In the genomic region with DNA sequence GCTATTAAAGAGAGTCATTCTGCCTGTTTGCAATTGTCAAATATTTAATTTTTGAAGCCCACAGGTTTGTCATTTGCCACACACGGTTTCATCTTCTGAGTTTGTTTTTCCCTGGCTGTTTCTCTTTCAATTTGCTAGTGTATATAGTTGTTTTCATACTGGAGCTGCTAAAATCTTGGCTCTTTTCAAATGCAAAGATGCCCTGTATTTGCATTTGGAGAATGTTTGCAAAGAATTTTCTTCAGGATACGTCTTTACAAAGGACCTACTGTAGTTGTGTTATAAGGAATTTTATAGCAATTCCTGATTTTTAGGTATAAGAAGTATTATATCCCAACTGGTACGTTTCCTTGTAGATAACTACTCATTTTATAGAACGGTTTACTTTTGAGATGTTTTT, we compare ENCODE assay signal across 34 cellular contexts. TPM values are rescaled to one million over a fixed set of nuclear protein-coding genes. Genes with fewer than 3 reads are reported as not detected.
"Had no signal": no experiment of that assay in that cellular context is flagged by ENCODE, and none has a peak within 500 bp of the region (broad histone marks: within the 10 kb centered on the region; RNA-seq: fewer than 3 reads in every experiment).

No MANE protein-coding gene starts in this region.

- H3K4me1 ChIP-seq: ascending aorta, breast epithelium, colonic mucosa, esophagus squamous epithelium, gastroesophageal sphincter, heart right ventricle had no signal

- H3K27me3 ChIP-seq: ascending aorta, breast epithelium, cardiac muscle cell, colonic mucosa, esophagus squamous epithelium, gastroesophageal sphincter, heart right ventricle had no signal

- H3K36me3 ChIP-seq: ascending aorta, breast epithelium, cardiac muscle cell, colonic mucosa, esophagus squamous epithelium, gastroesophageal sphincter, heart right ventricle had no signal

- H3K27ac ChIP-seq: ascending aorta, breast epithelium, cardiac muscle cell, colonic mucosa, epithelial cell of prostate, esophagus squamous epithelium, gastroesophageal sphincter, heart right ventricle had no signal

- H3K4me3 ChIP-seq: ascending aorta, breast epithelium, cardiac muscle cell, colonic mucosa, esophagus squamous epithelium, gastroesophageal sphincter, heart right ventricle had no signal

- H3K4me1 Mint-ChIP-seq: activated CD4-positive, alpha-beta memory T cell treated with anti-CD3 and anti-CD28 coated beads, Interleukin-2, amount 10 ng/mL, durations not matched to agents 7 days and 5 days; activated CD4-positive, alpha-beta T cell treated with anti-CD3 and anti-CD28 coated beads, Interleukin-2, amount 10 ng/mL, durations not matched to agents 7 days and 5 days; activated naive CD4-positive, alpha-beta T cell treated with anti-CD3 and anti-CD28 coated beads, Interleukin-2, amount 10 ng/mL, durations not matched to agents 7 days and 5 days; activated naive CD8-positive, alpha-beta T cell treated with anti-CD3 and anti-CD28 coated beads, Interleukin-2, amount 10 ng/mL, durations not matched to agents 7 days and 5 days had no signal

- H3K36me3 Mint-ChIP-seq: activated naive CD4-positive, alpha-beta T cell treated with anti-CD3 and anti-CD28 coated beads, Interleukin-2, amount 10 ng/mL, durations not matched to agents 7 days and 5 days; activated naive CD8-positive, alpha-beta T cell treated with anti-CD3 and anti-CD28 coated beads, Interleukin-2, amount 10 ng/mL, durations not matched to agents 7 days and 5 days; brain had no signal

- H3K27me3 Mint-ChIP-seq: activated CD4-positive, alpha-beta memory T cell treated with anti-CD3 and anti-CD28 coated beads, Interleukin-2, amount 10 ng/mL, durations not matched to agents 7 days and 5 days; activated CD4-positive, alpha-beta T cell treated with anti-CD3 and anti-CD28 coated beads, Interleukin-2, amount 10 ng/mL, durations not matched to agents 7 days and 5 days; activated naive CD4-positive, alpha-beta T cell treated with anti-CD3 and anti-CD28 coated beads, Interleukin-2, amount 10 ng/mL, durations not matched to agents 7 days and 5 days; activated naive CD8-positive, alpha-beta T cell treated with anti-CD3 and anti-CD28 coated beads, Interleukin-2, amount 10 ng/mL, durations not matched to agents 7 days and 5 days; activated T-cell treated with anti-CD3 and anti-CD28 coated beads, Interleukin-2, amount 50 U/mL, for 24 hours; brain had no signal

- H3K27ac Mint-ChIP-seq: activated CD4-positive, alpha-beta memory T cell treated with anti-CD3 and anti-CD28 coated beads, Interleukin-2, amount 10 ng/mL, durations not matched to agents 7 days and 5 days; activated CD4-positive, alpha-beta T cell treated with anti-CD3 and anti-CD28 coated beads, Interleukin-2, amount 10 ng/mL, durations not matched to agents 7 days and 5 days; activated naive CD4-positive, alpha-beta T cell treated with anti-CD3 and anti-CD28 coated beads, Interleukin-2, amount 10 ng/mL, durations not matched to agents 7 days and 5 days; activated naive CD4-positive, alpha-beta T cell treated with anti-CD3 and anti-CD28 coated beads, Interleukin-2, amount 50 U/mL, for 72 hours; activated naive CD8-positive, alpha-beta T cell treated with anti-CD3 and anti-CD28 coated beads, Interleukin-2, amount 10 ng/mL, durations not matched to agents 7 days and 5 days; activated T-cell treated with anti-CD3 and anti-CD28 coated beads, Interleukin-2, amount 50 U/mL, for 24 hours; activated T-cell treated with anti-CD3 and anti-CD28 coated beads, Interleukin-2, amount 50 U/mL, for 72 hours; brain had no signal

- H3K9me3 Mint-ChIP-seq: brain had no signal

- H3K4me3 Mint-ChIP-seq: activated CD4-positive, alpha-beta memory T cell treated with anti-CD3 and anti-CD28 coated beads, Interleukin-2, amount 10 ng/mL, durations not matched to agents 7 days and 5 days; activated CD4-positive, alpha-beta T cell treated with anti-CD3 and anti-CD28 coated beads, Interleukin-2, amount 10 ng/mL, durations not matched to agents 7 days and 5 days; activated naive CD4-positive, alpha-beta T cell treated with anti-CD3 and anti-CD28 coated beads, Interleukin-2, amount 10 ng/mL, durations not matched to agents 7 days and 5 days; activated naive CD8-positive, alpha-beta T cell treated with anti-CD3 and anti-CD28 coated beads, Interleukin-2, amount 10 ng/mL, durations not matched to agents 7 days and 5 days; activated T-cell treated with anti-CD3 and anti-CD28 coated beads, Interleukin-2, amount 50 U/mL, for 24 hours; activated T-cell treated with anti-CD3 and anti-CD28 coated beads, Interleukin-2, amount 50 U/mL, for 72 hours; brain had no signal

- ATAC-seq: activated naive CD4-positive, alpha-beta T cell treated with anti-CD3 and anti-CD28 coated beads, Interleukin-2, amount 50 U/mL, for 72 hours; activated T-cell treated with anti-CD3 and anti-CD28 coated beads, Interleukin-2, amount 50 U/mL, for 72 hours; gastroesophageal sphincter; heart right ventricle had no signal

- H3K9me3 ChIP-seq: ascending aorta, breast epithelium, colonic mucosa, esophagus squamous epithelium, gastroesophageal sphincter had no signal

- DNase-seq: activated CD4-positive, alpha-beta memory T cell treated with anti-CD3 and anti-CD28 coated beads, Interleukin-2, amount 10 ng/mL, durations not matched to agents 7 days and 5 days; activated CD4-positive, alpha-beta T cell treated with anti-CD3 and anti-CD28 coated beads for 1 hour; activated CD4-positive, alpha-beta T cell treated with anti-CD3 and anti-CD28 coated beads for 4 hours; activated CD4-positive, alpha-beta T cell treated with anti-CD3 and anti-CD28 coated beads, Interleukin-2, amount 10 ng/mL, durations not matched to agents 7 days and 5 days; activated CD4-positive, alpha-beta T cell treated with anti-CD3 and anti-CD28 coated beads, Interleukin-2, amount 50 U/mL, for 4 hours; activated CD8-positive, alpha-beta memory T cell treated with anti-CD3 and anti-CD28 coated beads, Interleukin-2, amount 50 U/mL, for 48 hours; activated gamma-delta T cell; activated naive CD4-positive, alpha-beta T cell; activated naive CD4-positive, alpha-beta T cell treated with anti-CD3 and anti-CD28 coated beads, Interleukin-2, amount 10 ng/mL, durations not matched to agents 7 days and 5 days; activated naive CD8-positive, alpha-beta T cell treated with anti-CD3 and anti-CD28 coated beads, Interleukin-2, amount 10 ng/mL, durations not matched to agents 7 days and 5 days; activated T-cell treated with anti-CD3 and anti-CD28 coated beads for 4 hours; activated T-cell treated with anti-CD3 and anti-CD28 coated beads, Interleukin-2, amount 50 U/mL, for 24 hours; activated T-cell treated with anti-CD3 and anti-CD28 coated beads, Interleukin-2, amount 50 U/mL, for 72 hours; central memory CD4-positive, alpha-beta T cell; cerebellar nuclear complex; colonic mucosa; effector CD8-positive, alpha-beta T cell; esophagus squamous epithelium; foreskin melanocyte; heart right ventricle; T-helper 2 cell had no signal

RNA-seq across cellular contexts. Expression of gene IZUMO3, which starts 48.0 kb away (rescaled TPM):
- total RNA-seq: activated CD4-positive, alpha-beta memory T cell treated with anti-CD3 and anti-CD28 coated beads, Interleukin-2, amount 10 ng/mL, durations not matched to agents 7 days and 5 days; activated CD4-positive, alpha-beta T cell treated with anti-CD3 and anti-CD28 coated beads, Interleukin-2, amount 10 ng/mL, durations not matched to agents 7 days and 5 days; activated naive CD4-positive, alpha-beta T cell treated with anti-CD3 and anti-CD28 coated beads, Interleukin-2, amount 50 U/mL, for 72 hours; activated naive CD8-positive, alpha-beta T cell treated with anti-CD3 and anti-CD28 coated beads, Interleukin-2, amount 10 ng/mL, durations not matched to agents 7 days and 5 days; activated T-cell treated with anti-CD3 and anti-CD28 coated beads, Interleukin-2, amount 50 U/mL, for 72 hours; ascending aorta; breast epithelium; cardiac muscle cell; colonic mucosa; dermis microvascular lymphatic vessel endothelial cell; endothelial cell of umbilical vein; esophagus squamous epithelium; fibroblast of lung; fibroblast of villous mesenchyme; gastroesophageal sphincter; glomerular endothelial cell; heart right ventricle had no signal
- polyA plus RNA-seq: cardiac muscle cell, endothelial cell of umbilical vein, esophagus, fibroblast of lung, heart right ventricle had no signal
